Comparison of ENCODE assay signal across 11 cellular contexts in the genomic region with DNA sequence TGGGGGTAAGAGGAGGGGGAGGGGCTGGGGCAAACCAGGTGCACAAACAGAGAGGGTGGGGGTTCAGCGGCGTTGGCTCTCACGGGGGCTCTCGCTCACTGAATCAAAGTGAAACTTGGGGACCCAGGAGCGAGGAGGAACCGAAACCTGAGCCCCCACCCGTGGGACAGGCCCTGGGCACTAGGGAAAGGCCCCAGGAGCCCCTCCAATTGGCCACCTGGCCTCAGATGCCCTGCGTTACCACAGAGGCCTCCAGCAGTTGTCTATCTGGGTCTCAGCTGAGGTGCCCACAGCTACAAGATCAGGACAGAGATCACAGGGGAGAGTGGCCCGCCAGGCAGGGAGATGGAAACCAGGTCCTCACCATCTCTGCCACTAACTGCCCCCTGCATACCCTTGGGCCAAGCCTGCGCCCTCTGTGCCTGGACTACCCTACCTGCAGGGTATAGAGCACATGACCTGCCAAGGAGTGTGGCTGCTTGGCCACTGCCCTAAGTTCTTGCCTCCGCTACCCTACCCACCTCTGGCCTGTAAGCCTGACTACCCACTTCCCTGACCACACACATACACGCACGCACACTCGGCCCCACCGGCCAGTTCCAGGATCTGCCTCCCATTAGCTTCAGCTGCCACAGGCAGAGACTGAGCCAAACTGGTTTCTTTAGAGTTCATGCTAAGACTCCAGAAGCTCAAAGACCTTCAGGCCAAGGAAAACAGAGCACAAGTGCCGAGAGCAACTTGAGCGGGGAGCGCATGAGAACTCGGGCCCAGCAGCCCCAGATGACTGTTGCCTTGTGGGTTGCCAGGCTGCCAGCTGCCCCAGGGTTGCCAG. TPM values are rescaled to one million over a fixed set of nuclear protein-coding genes. Genes with fewer than 3 reads are reported as not detected.
DNase-seq lines count a peak whose midpoint lies in the region; ATAC-seq and TF ChIP-seq lines count a peak whose summit lies in the region.
"Had no signal": no experiment of that assay in that cellular context is flagged by ENCODE, and none has a peak within 500 bp of the region (broad histone marks: within the 10 kb centered on the region; RNA-seq: fewer than 3 reads in every experiment).

No MANE protein-coding gene starts in this region.

- in situ Hi-C loops in ACHN (cut with HindIII; ENCODE audit: low pct_ligation_motif_present, low pct_unique_long_range_greater_than_20kb, low sequenced_read_pairs), result no loop called here

- peak; percentile 58 for ATAC-seq in GM18505 (IDR thresholded peaks at IDR 0.05; ENCODE audit: unreplicated experiment)
- peak; percentile 44 for ATAC-seq in GM21367 (IDR thresholded peaks at IDR 0.05; ENCODE audit: unreplicated experiment)
- peak; percentile 51 for ATAC-seq in HG03097 (IDR thresholded peaks at IDR 0.05; ENCODE audit: low FRiP score, unreplicated experiment)
- ATAC-seq in esophagus mucosa, result peak; percentile 36

- peak; percentile 67 for TF ChIP-seq POLR2A in GM18505 (IDR thresholded peaks at IDR 0.05; ENCODE audit: borderline replicate concordance, extremely low read depth, insufficient read depth, insufficient read length)

- DNase-seq in activated gamma-delta T cell treated with Interleukin-2 at 50 U/mL for 16 hours, result no peak
- DNase-seq in NCI-H774 (lab: John Stamatoyannopoulos, UW), result no peak
- DNase-seq in occipital lobe (lab: John Stamatoyannopoulos, UW), result no peak
- no peak for DNase-seq in ACHN
- DNase-seq: DMS153, NCI-H510A had no signal

RNA-seq across cellular contexts. Expression of a gene that starts 39.9 kb away (rescaled TPM):
- total RNA-seq in esophagus mucosa (0.44 TPM), occipital lobe (not detected)
- total RNA-seq: skeletal muscle tissue had no signal
